ENCODE assay signal across 10 cellular contexts in the genomic region with DNA sequence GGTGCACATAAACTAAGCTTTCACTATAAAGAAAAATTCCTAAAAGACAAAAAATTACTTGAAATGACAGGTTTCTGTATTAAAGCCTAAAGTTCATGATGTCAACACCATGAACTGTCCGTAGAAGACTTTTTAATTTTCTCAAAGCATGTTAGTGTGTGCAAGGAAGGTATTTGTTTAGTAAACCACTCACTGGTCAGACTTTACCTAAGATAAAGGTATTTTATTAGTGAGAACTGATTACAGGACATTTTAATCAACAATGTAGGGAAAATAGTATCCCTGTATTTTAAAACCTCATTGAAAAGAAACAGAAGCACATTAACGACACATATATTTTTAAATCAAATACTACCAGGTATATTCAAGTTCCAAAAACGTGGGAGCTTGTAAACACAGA. TPM values are rescaled to one million over a fixed set of nuclear protein-coding genes. Genes with fewer than 3 reads are reported as not detected.
DNase-seq lines count a peak whose midpoint lies in the region; ATAC-seq and TF ChIP-seq lines count a peak whose summit lies in the region.
"Had no signal": no experiment of that assay in that cellular context is flagged by ENCODE, and none has a peak within 500 bp of the region (broad histone marks: within the 10 kb centered on the region; RNA-seq: fewer than 3 reads in every experiment).

No MANE protein-coding gene starts in this region.

- POLR2A ChIA-PET in activated CD4-positive, alpha-beta T cell treated with anti-CD3 and anti-CD28 coated beads, Interleukin-2, amount 10 ng/mL, durations not matched to agents 7 days and 5 days (lab: Charles Lee): interaction anchor here (0.7 kb wide), 1 partner anchor 75 kb away, joined by 6 read pairs; no protein-coding TSS in a partner anchor

- WGBS in liver: under 1% methylated on average over 3 of the region's 3 CpGs
- 17 to 21% methylated on average over 3 of the region's 3 CpGs for WGBS in thyroid gland, 2 donors

- TF ChIP-seq CTCF in liver (IDR thresholded peaks at IDR 0.05; ENCODE audit: low read depth, low read length, missing input control) (no peak), thyroid gland (IDR thresholded peaks at IDR 0.05) (no peak)

- intact Hi-C loops in thyroid gland (cut with DNase I): no loop called here

- H3K36me3 ChIP-seq in liver (ENCODE audit: control insufficient read depth in 4 of 4, insufficient read depth in 3 of 4, low read depth in 1 of 4, low read length in 3 of 4): peaks cover 0 to under 1% (median 0%) of the 10 kb centered on the region in 4 donors
- H3K36me3 ChIP-seq in thyroid gland: no peaks in the 10 kb centered on the region

- TF ChIP-seq POLR2A in thyroid gland (IDR thresholded peaks at IDR 0.05): no peak

- peaks cover 29% of the 10 kb centered on the region for H3K36me3 Mint-ChIP-seq in activated CD4-positive, alpha-beta T cell treated with anti-CD3 and anti-CD28 coated beads, Interleukin-2, amount 10 ng/mL, durations not matched to agents 7 days and 5 days (ENCODE audit: low read depth)

- H3K27me3 ChIP-seq in liver (ENCODE audit: control insufficient read depth in 4 of 4, insufficient read depth in 4 of 4, low read length in 3 of 4): no peaks in the 10 kb centered on the region
- H3K27me3 ChIP-seq in thyroid gland: no peaks in the 10 kb centered on the region

- ATAC-seq in HG03520 (IDR thresholded peaks at IDR 0.05; ENCODE audit: unreplicated experiment) (no peak), GM19324 (IDR thresholded peaks at IDR 0.05; ENCODE audit: low FRiP score, unreplicated experiment) (no peak)

- peak overlapping the region; percentile 98 for H3K4me3 Mint-ChIP-seq in activated CD4-positive, alpha-beta T cell treated with anti-CD3 and anti-CD28 coated beads, Interleukin-2, amount 10 ng/mL, durations not matched to agents 7 days and 5 days

- no peak for DNase-seq in activated CD4-positive, alpha-beta T cell treated with anti-CD3 and anti-CD28 coated beads, Interleukin-2, amount 10 ng/mL, durations not matched to agents 7 days and 5 days
- no peak for DNase-seq in activated CD4-positive, alpha-beta T cell treated with anti-CD3 and anti-CD28 coated beads for 4 hours
- DNase-seq in thyroid gland (no peak), RKO (ENCODE audit: low spot score) (no peak)
- DNase-seq: SHP77 treated with DMSO at 0.1 percent for 48 hours had no signal

- CTCF ChIA-PET in activated CD4-positive, alpha-beta T cell treated with anti-CD3 and anti-CD28 coated beads, Interleukin-2, amount 10 ng/mL, durations not matched to agents 7 days and 5 days (lab: Charles Lee): interaction anchor here (0.8 to 1.5 kb wide), 2 partner anchors 24 to 128 kb away, joined by 3 to 5 read pairs; no protein-coding TSS in a partner anchor

- H3K27ac Mint-ChIP-seq in activated CD4-positive, alpha-beta T cell treated with anti-CD3 and anti-CD28 coated beads, Interleukin-2, amount 10 ng/mL, durations not matched to agents 7 days and 5 days: peak overlapping the region; percentile 96

- H3K9me3 ChIP-seq in liver (ENCODE audit: control insufficient read depth in 4 of 4, low read length in 3 of 4) (no peaks in the 10 kb centered on the region), thyroid gland (no peaks in the 10 kb centered on the region)

- no peaks in the 10 kb centered on the region for H3K27me3 Mint-ChIP-seq in activated CD4-positive, alpha-beta T cell treated with anti-CD3 and anti-CD28 coated beads, Interleukin-2, amount 10 ng/mL, durations not matched to agents 7 days and 5 days

- peak overlapping the region; percentile 95 to 98 for H3K9ac ChIP-seq in liver (ENCODE audit: low read depth in 1 of 2, low read length in 2 of 2)

- H3K4me3 ChIP-seq in liver (ENCODE audit: low read depth in 1 of 3, low read length in 3 of 3): peak overlapping the region; percentile 78 to 98 (median 98)
- no peak overlapping the region for H3K4me3 ChIP-seq in thyroid gland (replicated peaks in 1 of 3)

- H3K27ac ChIP-seq in angular gyrus (ENCODE audit: low read depth, low read length) (peak overlapping the region; percentile 4), liver (ENCODE audit: low read depth in 1 of 2, low read length in 2 of 2) (peak overlapping the region; percentile 91 to 98), thyroid gland (peak overlapping the region; percentile 18 to 92 (median 21))
- H3K27ac ChIP-seq: C4-2B had no signal

- peaks cover 8 to 41% (median 26%) of the 10 kb centered on the region in 4 donors for H3K4me1 ChIP-seq in liver (ENCODE audit: control insufficient read depth in 4 of 4, insufficient read depth in 4 of 4, low read length in 3 of 4)
- peaks cover 18 to 22% of the 10 kb centered on the region in 2 donors for H3K4me1 ChIP-seq in thyroid gland

- H3K4me1 Mint-ChIP-seq in activated CD4-positive, alpha-beta T cell treated with anti-CD3 and anti-CD28 coated beads, Interleukin-2, amount 10 ng/mL, durations not matched to agents 7 days and 5 days: peaks cover 56% of the 10 kb centered on the region

- peaks cover 9% of the 10 kb centered on the region for H3K9me3 Mint-ChIP-seq in activated CD4-positive, alpha-beta T cell treated with anti-CD3 and anti-CD28 coated beads, Interleukin-2, amount 10 ng/mL, durations not matched to agents 7 days and 5 days

- TF ChIP-seq RAD21 in liver (IDR thresholded peaks at IDR 0.05): no peak

TF ChIP-seq in liver, 16 proteins besides CTCF, POLR2A, EP300 and RAD21:
- TF ChIP-seq HNF4G (IDR thresholded peaks at IDR 0.05) (no peak), FOXA1 (IDR thresholded peaks at IDR 0.05) (no peak)

RNA-seq across cellular contexts. Expression of gene PICALM, which starts 2.9 kb away (rescaled TPM):
- 100 to 1,000 TPM in 1 of 2 experiments, 10 to 100 TPM in 1; 89.4 to 140 TPM for total RNA-seq in activated CD4-positive, alpha-beta T cell treated with anti-CD3 and anti-CD28 coated beads, Interleukin-2, amount 10 ng/mL, durations not matched to agents 7 days and 5 days
- total RNA-seq in liver: 100 to 1,000 TPM; 169 to 317 TPM
- polyA plus RNA-seq in liver: 10 to 100 TPM; 19.3 to 46.8 TPM
- 100 to 1,000 TPM; 198 to 320 (median 220) TPM for total RNA-seq in thyroid gland

Comparison
In these comparisons a context has a peak if more than half of its experiments do, and no peak if none do; other contexts are left out.
1. H3K27ac ChIP-seq: peak in every context shown above with its lines; median percentile 94 in liver; 21 in thyroid gland; 4 in angular gyrus.
2. H3K4me3 ChIP-seq: peak in liver (3 of 3); none in thyroid gland (0 of 3).